ENCODE assay signal across 2 cellular contexts in the genomic region with DNA sequence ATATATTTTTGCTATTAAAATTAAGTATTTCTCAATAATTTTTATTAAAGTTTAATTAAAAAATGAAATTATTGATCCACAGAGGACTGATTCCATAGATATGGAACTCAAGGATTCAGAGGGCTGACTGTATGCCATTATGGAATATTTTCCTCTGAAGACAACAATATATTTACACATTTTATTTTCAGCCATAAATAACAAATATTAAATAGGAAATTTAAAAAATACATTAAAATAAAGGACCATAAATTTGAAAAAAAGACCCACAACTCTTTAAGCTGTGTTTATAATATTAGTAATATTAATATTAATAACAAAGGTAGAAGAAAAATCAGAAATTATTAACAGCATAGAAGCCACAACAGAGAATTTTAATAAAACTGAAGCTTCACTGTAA.
TF ChIP-seq lines count a peak whose summit lies in the region.

No MANE protein-coding gene starts in this region.

TF ChIP-seq in SK-N-SH, 30 proteins besides CTCF, POLR2A, EP300 and RAD21 (continued from another document):
- TF ChIP-seq, protein P1, sequence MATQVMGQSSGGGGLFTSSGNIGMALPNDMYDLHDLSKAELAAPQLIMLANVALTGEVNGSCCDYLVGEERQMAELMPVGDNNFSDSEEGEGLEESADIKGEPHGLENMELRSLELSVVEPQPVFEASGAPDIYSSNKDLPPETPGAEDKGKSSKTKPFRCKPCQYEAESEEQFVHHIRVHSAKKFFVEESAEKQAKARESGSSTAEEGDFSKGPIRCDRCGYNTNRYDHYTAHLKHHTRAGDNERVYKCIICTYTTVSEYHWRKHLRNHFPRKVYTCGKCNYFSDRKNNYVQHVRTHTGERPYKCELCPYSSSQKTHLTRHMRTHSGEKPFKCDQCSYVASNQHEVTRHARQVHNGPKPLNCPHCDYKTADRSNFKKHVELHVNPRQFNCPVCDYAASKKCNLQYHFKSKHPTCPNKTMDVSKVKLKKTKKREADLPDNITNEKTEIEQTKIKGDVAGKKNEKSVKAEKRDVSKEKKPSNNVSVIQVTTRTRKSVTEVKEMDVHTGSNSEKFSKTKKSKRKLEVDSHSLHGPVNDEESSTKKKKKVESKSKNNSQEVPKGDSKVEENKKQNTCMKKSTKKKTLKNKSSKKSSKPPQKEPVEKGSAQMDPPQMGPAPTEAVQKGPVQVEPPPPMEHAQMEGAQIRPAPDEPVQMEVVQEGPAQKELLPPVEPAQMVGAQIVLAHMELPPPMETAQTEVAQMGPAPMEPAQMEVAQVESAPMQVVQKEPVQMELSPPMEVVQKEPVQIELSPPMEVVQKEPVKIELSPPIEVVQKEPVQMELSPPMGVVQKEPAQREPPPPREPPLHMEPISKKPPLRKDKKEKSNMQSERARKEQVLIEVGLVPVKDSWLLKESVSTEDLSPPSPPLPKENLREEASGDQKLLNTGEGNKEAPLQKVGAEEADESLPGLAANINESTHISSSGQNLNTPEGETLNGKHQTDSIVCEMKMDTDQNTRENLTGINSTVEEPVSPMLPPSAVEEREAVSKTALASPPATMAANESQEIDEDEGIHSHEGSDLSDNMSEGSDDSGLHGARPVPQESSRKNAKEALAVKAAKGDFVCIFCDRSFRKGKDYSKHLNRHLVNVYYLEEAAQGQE (IDR thresholded peaks at IDR 0.05; ENCODE audit: low read depth, low read length), result no peak
- TF ChIP-seq, protein P2, sequence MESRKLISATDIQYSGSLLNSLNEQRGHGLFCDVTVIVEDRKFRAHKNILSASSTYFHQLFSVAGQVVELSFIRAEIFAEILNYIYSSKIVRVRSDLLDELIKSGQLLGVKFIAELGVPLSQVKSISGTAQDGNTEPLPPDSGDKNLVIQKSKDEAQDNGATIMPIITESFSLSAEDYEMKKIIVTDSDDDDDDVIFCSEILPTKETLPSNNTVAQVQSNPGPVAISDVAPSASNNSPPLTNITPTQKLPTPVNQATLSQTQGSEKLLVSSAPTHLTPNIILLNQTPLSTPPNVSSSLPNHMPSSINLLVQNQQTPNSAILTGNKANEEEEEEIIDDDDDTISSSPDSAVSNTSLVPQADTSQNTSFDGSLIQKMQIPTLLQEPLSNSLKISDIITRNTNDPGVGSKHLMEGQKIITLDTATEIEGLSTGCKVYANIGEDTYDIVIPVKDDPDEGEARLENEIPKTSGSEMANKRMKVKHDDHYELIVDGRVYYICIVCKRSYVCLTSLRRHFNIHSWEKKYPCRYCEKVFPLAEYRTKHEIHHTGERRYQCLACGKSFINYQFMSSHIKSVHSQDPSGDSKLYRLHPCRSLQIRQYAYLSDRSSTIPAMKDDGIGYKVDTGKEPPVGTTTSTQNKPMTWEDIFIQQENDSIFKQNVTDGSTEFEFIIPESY (IDR thresholded peaks at IDR 0.05; ENCODE audit: borderline replicate concordance, low read depth), result no peak
- TF ChIP-seq NRF1 (IDR thresholded peaks at IDR 0.05; ENCODE audit: low read depth, low read length) (no peak), GABPA (IDR thresholded peaks at IDR 0.05; ENCODE audit: low read depth) (no peak), FOSL2 (IDR thresholded peaks at IDR 0.05; ENCODE audit: borderline replicate concordance, low read depth) (no peak), CHD2 (IDR thresholded peaks at IDR 0.05; ENCODE audit: low read length, partially characterized antibody) (no peak), FOXM1 (IDR thresholded peaks at IDR 0.05; ENCODE audit: low read depth) (no peak), NFIC (IDR thresholded peaks at IDR 0.05; ENCODE audit: borderline replicate concordance) (no peak)
- TF ChIP-seq, protein P3, sequence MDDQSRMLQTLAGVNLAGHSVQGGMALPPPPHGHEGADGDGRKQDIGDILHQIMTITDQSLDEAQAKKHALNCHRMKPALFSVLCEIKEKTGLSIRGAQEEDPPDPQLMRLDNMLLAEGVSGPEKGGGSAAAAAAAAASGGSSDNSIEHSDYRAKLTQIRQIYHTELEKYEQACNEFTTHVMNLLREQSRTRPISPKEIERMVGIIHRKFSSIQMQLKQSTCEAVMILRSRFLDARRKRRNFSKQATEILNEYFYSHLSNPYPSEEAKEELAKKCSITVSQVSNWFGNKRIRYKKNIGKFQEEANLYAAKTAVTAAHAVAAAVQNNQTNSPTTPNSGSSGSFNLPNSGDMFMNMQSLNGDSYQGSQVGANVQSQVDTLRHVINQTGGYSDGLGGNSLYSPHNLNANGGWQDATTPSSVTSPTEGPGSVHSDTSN (IDR thresholded peaks at IDR 0.05), result no peak

TF ChIP-seq in SK-N-SH treated with all-trans-retinoic acid at 6 μM for 48 hours, 23 proteins besides CTCF, POLR2A, EP300 and RAD21 (continued from another document):
- TF ChIP-seq, protein P4, sequence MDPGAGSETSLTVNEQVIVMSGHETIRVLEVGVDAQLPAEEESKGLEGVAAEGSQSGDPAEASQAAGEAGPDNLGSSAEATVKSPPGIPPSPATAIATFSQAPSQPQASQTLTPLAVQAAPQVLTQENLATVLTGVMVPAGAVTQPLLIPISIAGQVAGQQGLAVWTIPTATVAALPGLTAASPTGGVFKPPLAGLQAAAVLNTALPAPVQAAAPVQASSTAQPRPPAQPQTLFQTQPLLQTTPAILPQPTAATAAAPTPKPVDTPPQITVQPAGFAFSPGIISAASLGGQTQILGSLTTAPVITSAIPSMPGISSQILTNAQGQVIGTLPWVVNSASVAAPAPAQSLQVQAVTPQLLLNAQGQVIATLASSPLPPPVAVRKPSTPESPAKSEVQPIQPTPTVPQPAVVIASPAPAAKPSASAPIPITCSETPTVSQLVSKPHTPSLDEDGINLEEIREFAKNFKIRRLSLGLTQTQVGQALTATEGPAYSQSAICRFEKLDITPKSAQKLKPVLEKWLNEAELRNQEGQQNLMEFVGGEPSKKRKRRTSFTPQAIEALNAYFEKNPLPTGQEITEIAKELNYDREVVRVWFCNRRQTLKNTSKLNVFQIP (CRISPR knock-in tag; IDR thresholded peaks at IDR 0.05; ENCODE audit: borderline replicate concordance, low read depth), result no peak
- TF ChIP-seq PPARA (CRISPR knock-in tag; IDR thresholded peaks at IDR 0.05; ENCODE audit: borderline replicate concordance) (no peak), GLIS3 (CRISPR knock-in tag; IDR thresholded peaks at IDR 0.05) (no peak), ISL1 (CRISPR knock-in tag; IDR thresholded peaks at IDR 0.05) (no peak), BACH2 (CRISPR knock-in tag; IDR thresholded peaks at IDR 0.05; ENCODE audit: borderline replicate concordance) (no peak), ESRRG (CRISPR knock-in tag; IDR thresholded peaks at IDR 0.05) (no peak), ZNF565 (CRISPR knock-in tag; conservative IDR thresholded peaks at IDR 0.05; ENCODE audit: low read depth) (no peak), ZNF70 (CRISPR knock-in tag; IDR thresholded peaks at IDR 0.05) (no peak), ZFP30 (CRISPR knock-in tag; IDR thresholded peaks at IDR 0.05) (no peak)
- TF ChIP-seq, protein P5, sequence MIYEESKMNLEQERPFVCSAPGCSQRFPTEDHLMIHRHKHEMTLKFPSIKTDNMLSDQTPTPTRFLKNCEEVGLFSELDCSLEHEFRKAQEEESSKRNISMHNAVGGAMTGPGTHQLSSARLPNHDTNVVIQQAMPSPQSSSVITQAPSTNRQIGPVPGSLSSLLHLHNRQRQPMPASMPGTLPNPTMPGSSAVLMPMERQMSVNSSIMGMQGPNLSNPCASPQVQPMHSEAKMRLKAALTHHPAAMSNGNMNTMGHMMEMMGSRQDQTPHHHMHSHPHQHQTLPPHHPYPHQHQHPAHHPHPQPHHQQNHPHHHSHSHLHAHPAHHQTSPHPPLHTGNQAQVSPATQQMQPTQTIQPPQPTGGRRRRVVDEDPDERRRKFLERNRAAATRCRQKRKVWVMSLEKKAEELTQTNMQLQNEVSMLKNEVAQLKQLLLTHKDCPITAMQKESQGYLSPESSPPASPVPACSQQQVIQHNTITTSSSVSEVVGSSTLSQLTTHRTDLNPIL (CRISPR knock-in tag; IDR thresholded peaks at IDR 0.05; ENCODE audit: low read depth), result no peak
- TF ChIP-seq, protein P6, sequence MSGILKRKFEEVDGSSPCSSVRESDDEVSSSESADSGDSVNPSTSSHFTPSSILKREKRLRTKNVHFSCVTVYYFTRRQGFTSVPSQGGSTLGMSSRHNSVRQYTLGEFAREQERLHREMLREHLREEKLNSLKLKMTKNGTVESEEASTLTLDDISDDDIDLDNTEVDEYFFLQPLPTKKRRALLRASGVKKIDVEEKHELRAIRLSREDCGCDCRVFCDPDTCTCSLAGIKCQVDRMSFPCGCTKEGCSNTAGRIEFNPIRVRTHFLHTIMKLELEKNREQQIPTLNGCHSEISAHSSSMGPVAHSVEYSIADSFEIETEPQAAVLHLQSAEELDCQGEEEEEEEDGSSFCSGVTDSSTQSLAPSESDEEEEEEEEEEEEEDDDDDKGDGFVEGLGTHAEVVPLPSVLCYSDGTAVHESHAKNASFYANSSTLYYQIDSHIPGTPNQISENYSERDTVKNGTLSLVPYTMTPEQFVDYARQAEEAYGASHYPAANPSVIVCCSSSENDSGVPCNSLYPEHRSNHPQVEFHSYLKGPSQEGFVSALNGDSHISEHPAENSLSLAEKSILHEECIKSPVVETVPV (CRISPR knock-in tag; IDR thresholded peaks at IDR 0.05), result no peak
- TF ChIP-seq, protein P7, sequence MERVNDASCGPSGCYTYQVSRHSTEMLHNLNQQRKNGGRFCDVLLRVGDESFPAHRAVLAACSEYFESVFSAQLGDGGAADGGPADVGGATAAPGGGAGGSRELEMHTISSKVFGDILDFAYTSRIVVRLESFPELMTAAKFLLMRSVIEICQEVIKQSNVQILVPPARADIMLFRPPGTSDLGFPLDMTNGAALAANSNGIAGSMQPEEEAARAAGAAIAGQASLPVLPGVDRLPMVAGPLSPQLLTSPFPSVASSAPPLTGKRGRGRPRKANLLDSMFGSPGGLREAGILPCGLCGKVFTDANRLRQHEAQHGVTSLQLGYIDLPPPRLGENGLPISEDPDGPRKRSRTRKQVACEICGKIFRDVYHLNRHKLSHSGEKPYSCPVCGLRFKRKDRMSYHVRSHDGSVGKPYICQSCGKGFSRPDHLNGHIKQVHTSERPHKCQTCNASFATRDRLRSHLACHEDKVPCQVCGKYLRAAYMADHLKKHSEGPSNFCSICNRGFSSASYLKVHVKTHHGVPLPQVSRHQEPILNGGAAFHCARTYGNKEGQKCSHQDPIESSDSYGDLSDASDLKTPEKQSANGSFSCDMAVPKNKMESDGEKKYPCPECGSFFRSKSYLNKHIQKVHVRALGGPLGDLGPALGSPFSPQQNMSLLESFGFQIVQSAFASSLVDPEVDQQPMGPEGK (CRISPR knock-in tag; IDR thresholded peaks at IDR 0.05; ENCODE audit: borderline replicate concordance), result no peak
- TF ChIP-seq, protein P8, sequence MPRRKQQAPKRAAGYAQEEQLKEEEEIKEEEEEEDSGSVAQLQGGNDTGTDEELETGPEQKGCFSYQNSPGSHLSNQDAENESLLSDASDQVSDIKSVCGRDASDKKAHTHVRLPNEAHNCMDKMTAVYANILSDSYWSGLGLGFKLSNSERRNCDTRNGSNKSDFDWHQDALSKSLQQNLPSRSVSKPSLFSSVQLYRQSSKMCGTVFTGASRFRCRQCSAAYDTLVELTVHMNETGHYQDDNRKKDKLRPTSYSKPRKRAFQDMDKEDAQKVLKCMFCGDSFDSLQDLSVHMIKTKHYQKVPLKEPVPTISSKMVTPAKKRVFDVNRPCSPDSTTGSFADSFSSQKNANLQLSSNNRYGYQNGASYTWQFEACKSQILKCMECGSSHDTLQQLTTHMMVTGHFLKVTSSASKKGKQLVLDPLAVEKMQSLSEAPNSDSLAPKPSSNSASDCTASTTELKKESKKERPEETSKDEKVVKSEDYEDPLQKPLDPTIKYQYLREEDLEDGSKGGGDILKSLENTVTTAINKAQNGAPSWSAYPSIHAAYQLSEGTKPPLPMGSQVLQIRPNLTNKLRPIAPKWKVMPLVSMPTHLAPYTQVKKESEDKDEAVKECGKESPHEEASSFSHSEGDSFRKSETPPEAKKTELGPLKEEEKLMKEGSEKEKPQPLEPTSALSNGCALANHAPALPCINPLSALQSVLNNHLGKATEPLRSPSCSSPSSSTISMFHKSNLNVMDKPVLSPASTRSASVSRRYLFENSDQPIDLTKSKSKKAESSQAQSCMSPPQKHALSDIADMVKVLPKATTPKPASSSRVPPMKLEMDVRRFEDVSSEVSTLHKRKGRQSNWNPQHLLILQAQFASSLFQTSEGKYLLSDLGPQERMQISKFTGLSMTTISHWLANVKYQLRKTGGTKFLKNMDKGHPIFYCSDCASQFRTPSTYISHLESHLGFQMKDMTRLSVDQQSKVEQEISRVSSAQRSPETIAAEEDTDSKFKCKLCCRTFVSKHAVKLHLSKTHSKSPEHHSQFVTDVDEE (CRISPR knock-in tag; IDR thresholded peaks at IDR 0.05), result no peak
